36 cellular contexts compared by ENCODE assay signal in genomic region chr14:81418057-81418790, GRCh38. TPM values are rescaled to one million over a fixed set of nuclear protein-coding genes. Genes with fewer than 3 reads are reported as not detected.
"Had no signal": no experiment of that assay in that cellular context is flagged by ENCODE, and none has a peak within 500 bp of the region (broad histone marks: within the 10 kb centered on the region; RNA-seq: fewer than 3 reads in every experiment).

No MANE protein-coding gene starts in this region.

- H3K36me3 ChIP-seq: adrenal gland, breast epithelium, MG63, Peyer's patch, SJSA1 had no signal

- DNase-seq: activated B cell treated with CpG ODN at 0.5 μM for 24 hours; activated CD4-positive, alpha-beta memory T cell treated with anti-CD3 and anti-CD28 coated beads for 36 hours; activated CD4-positive, alpha-beta T cell treated with anti-CD3 and anti-CD28 coated beads for 4 hours; activated CD4-positive, alpha-beta T cell treated with anti-CD3 and anti-CD28 coated beads, Interleukin-2, amount 50 U/mL, for 1 hour; activated CD4-positive, CD25-positive, alpha-beta regulatory T cell treated with anti-CD3 and anti-CD28 coated beads, Interleukin-2, amount 50 U/mL, for 72 hours; activated CD8-positive, alpha-beta memory T cell treated with anti-CD3 and anti-CD28 coated beads, Interleukin-2, amount 50 U/mL, for 4 hours; activated gamma-delta T cell treated with Interleukin-2 at 50 U/mL for 16 hours; activated naive CD4-positive, alpha-beta T cell treated with anti-CD3 and anti-CD28 coated beads for 36 hours; activated T-cell treated with anti-CD3 and anti-CD28 coated beads for 4 hours; activated T-cell treated with anti-CD3 and anti-CD28 coated beads, Interleukin-2, amount 50 U/mL, for 4 hours; adrenal gland; body of pancreas; Karpas-422; MG63; MV-4-11; NCI-H1092; NCI-H1417; NCI-H146; NCI-H187; NCI-H2081; NCI-H2171 treated with DMSO at 0.1 percent for 48 hours; NCI-H226; NCI-H446 treated with DMSO at 0.1 percent for 48 hours; NCI-H524; NCI-H69; NK-92 treated with Interleukin-12 subunit alpha and Interleukin-12 subunit beta, amount 100 ng/mL, for 24 hours; PC-3; Peyer's patch; RPMI8226; SHP77 treated with DMSO at 0.1 percent for 48 hours; SK-N-SH had no signal

- ATAC-seq: activated naive CD4-positive, alpha-beta T cell treated with anti-CD3 and anti-CD28 coated beads, Interleukin-2, amount 50 U/mL, for 72 hours; activated T-cell treated with anti-CD3 and anti-CD28 coated beads, Interleukin-2, amount 50 U/mL, for 4 hours; body of pancreas; PC-3 had no signal

- FAIRE-seq: astrocyte, TTC549 had no signal

- H3K4me1 ChIP-seq: body of pancreas, breast epithelium, Peyer's patch, SJSA1 had no signal

- H3K9me3 ChIP-seq: adrenal gland, body of pancreas, breast epithelium, MG63, Peyer's patch, SJSA1, SK-N-SH had no signal

- H3K4me3 ChIP-seq: adrenal gland, body of pancreas, breast epithelium, MG63, Peyer's patch, SJSA1 had no signal

- H3K27ac ChIP-seq: adrenal gland, body of pancreas, breast epithelium, Peyer's patch, SJSA1 had no signal

- H3K9ac ChIP-seq: SK-N-SH had no signal

RNA-seq across cellular contexts. Expression of gene STON2, which starts 18.1 kb away (rescaled TPM):
- total RNA-seq: activated B cell treated with CpG ODN at 0.5 μM for 24 hours had no signal
- polyA plus RNA-seq: SK-N-SH had no signal
